8 cellular contexts compared by ENCODE assay signal in the genomic region with DNA sequence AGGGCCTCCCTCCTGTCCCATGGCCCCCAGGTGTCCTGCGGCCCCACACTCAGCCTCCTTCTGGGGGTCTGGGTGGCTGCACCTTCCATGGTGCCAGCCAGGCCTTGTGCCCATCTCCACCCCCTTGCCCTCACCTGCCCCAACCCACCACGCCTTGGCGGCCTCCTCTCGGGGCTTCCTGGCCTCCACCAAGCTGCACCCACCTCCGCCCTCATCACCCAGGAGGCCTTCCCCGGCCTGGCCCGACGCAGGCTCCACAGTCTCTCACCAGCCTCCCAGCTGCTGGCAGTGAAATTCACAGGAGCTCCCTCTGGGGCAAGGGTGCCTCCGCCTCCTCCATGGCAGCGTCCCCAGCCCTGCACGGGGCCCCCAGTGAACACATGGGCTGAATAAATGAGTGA. TPM values are rescaled to one million over a fixed set of nuclear protein-coding genes. Genes with fewer than 3 reads are reported as not detected.
A peak's percentile ranks its signal among the peaks of the same experiment; 100 is the strongest.
DNase-seq lines count a peak whose midpoint lies in the region; ATAC-seq and TF ChIP-seq lines count a peak whose summit lies in the region.

No MANE protein-coding gene starts in this region.

- H3K27ac ChIP-seq in duodenal mucosa (ENCODE audit: low read depth, low read length), result peak overlapping the region; percentile 95
- peak overlapping the region; percentile 91 for H3K27ac ChIP-seq in muscle layer of duodenum (ENCODE audit: low read length)
- H3K27ac ChIP-seq in uterus, result peak overlapping the region; percentile 97 to 99

- H3K36me3 ChIP-seq in duodenal mucosa (ENCODE audit: control insufficient read depth in 1 of 2, insufficient read depth in 2 of 2, low read length in 2 of 2) (no peaks in the 10 kb centered on the region), muscle layer of duodenum (ENCODE audit: control insufficient read depth in 1 of 2, insufficient read depth in 2 of 2, low read length in 2 of 2) (no peaks in the 10 kb centered on the region), uterus (no peaks in the 10 kb centered on the region)

- H3K4me1 ChIP-seq in duodenal mucosa (ENCODE audit: control insufficient read depth in 1 of 2, insufficient read depth in 2 of 2, low read length in 2 of 2) (peaks cover 13 to 21% of the 10 kb centered on the region in 2 donors), muscle layer of duodenum (ENCODE audit: control insufficient read depth in 1 of 2, insufficient read depth in 2 of 2, low read length in 2 of 2) (peaks cover 8 to 21% of the 10 kb centered on the region in 2 donors), uterus (peaks cover 10 to 24% of the 10 kb centered on the region in 2 donors)

- peaks cover 4% of the 10 kb centered on the region for H3K4me1 Mint-ChIP-seq in activated T-cell treated with anti-CD3 and anti-CD28 coated beads, Interleukin-2, amount 50 U/mL, for 72 hours (ENCODE audit: low read depth)

- no peaks in the 10 kb centered on the region for H3K27me3 Mint-ChIP-seq in activated T-cell treated with anti-CD3 and anti-CD28 coated beads, Interleukin-2, amount 50 U/mL, for 72 hours (ENCODE audit: low read depth)

- H3K9ac ChIP-seq in duodenal mucosa (ENCODE audit: low read depth in 1 of 2, low read length in 2 of 2), result peak overlapping the region; percentile 98

- no peak for TF ChIP-seq CTCF in uterus (IDR thresholded peaks at IDR 0.05)

- peak overlapping the region; percentile 80 to 92 for H3K4me3 Mint-ChIP-seq in activated T-cell treated with anti-CD3 and anti-CD28 coated beads, Interleukin-2, amount 50 U/mL, for 72 hours

- peaks cover 0 to 2% of the 10 kb centered on the region in 2 donors for H3K36me3 Mint-ChIP-seq in activated T-cell treated with anti-CD3 and anti-CD28 coated beads, Interleukin-2, amount 50 U/mL, for 72 hours (ENCODE audit: insufficient read depth in 2 of 2)

- TF ChIP-seq POLR2A in uterus (IDR thresholded peaks at IDR 0.05), result no peak

- H3K27ac Mint-ChIP-seq in activated T-cell treated with anti-CD3 and anti-CD28 coated beads, Interleukin-2, amount 50 U/mL, for 72 hours, result no peak overlapping the region

- no peak for ATAC-seq in activated T-cell treated with anti-CD3 and anti-CD28 coated beads, Interleukin-2, amount 50 U/mL, for 72 hours (replicated peaks in 1 of 2)
- no peak for ATAC-seq in HG02588 (IDR thresholded peaks at IDR 0.05; ENCODE audit: unreplicated experiment)
- no peak for ATAC-seq in HG02763 (IDR thresholded peaks at IDR 0.05; ENCODE audit: unreplicated experiment)

- peaks cover 0 to 3% of the 10 kb centered on the region in 2 donors for H3K9me3 Mint-ChIP-seq in activated T-cell treated with anti-CD3 and anti-CD28 coated beads, Interleukin-2, amount 50 U/mL, for 72 hours

- intact Hi-C loops in uterus (cut with DNase I; ENCODE audit: low total_unique reads), result loop anchor here (10.0 kb wide), 1 partner anchor 62 kb away; no protein-coding TSS in a partner anchor

- no peaks in the 10 kb centered on the region for H3K27me3 ChIP-seq in duodenal mucosa (ENCODE audit: control insufficient read depth in 1 of 2, insufficient read depth in 2 of 2, low read length in 2 of 2)
- no peaks in the 10 kb centered on the region for H3K27me3 ChIP-seq in muscle layer of duodenum (ENCODE audit: low read depth, low read length)
- H3K27me3 ChIP-seq in uterus, result no peaks in the 10 kb centered on the region

- H3K9me3 ChIP-seq in duodenal mucosa (ENCODE audit: control insufficient read depth in 1 of 2, low read length in 2 of 2) (peaks cover 6 to 8% of the 10 kb centered on the region in 2 donors), muscle layer of duodenum (ENCODE audit: control insufficient read depth in 1 of 2, low read length in 2 of 2) (peaks cover 0 to 9% of the 10 kb centered on the region in 2 donors), uterus (no peaks in the 10 kb centered on the region)

- H3K4me3 ChIP-seq in duodenal mucosa (ENCODE audit: low read depth in 1 of 2, low read length in 2 of 2), result peak overlapping the region; percentile 85 to 87
- peak overlapping the region; percentile 68 to 69 for H3K4me3 ChIP-seq in muscle layer of duodenum (ENCODE audit: low read depth in 1 of 2, low read length in 2 of 2)
- H3K4me3 ChIP-seq in uterus, result no peak overlapping the region

- no peak for DNase-seq in activated T-cell treated with anti-CD3 and anti-CD28 coated beads, Interleukin-2, amount 50 U/mL, for 72 hours
- DNase-seq in activated T-cell treated with anti-CD3 and anti-CD28 coated beads, Interleukin-2, amount 50 U/mL, for 1 hour, result no peak
- no peak for DNase-seq in uterus
- no peak for DNase-seq in activated effector memory CD4-positive, alpha-beta T cell treated with Interleukin-2 at 50 U/mL for 16 hours

RNA-seq across cellular contexts. Expression of gene WNT7B, which starts 35.9 kb away (rescaled TPM):
- not detected for total RNA-seq in activated T-cell treated with anti-CD3 and anti-CD28 coated beads, Interleukin-2, amount 50 U/mL, for 72 hours
- total RNA-seq in uterus, result under 1 TPM in 1 of 4 donors, not detected in 3; 0.41 TPM

Comparison
In these comparisons a context has a peak if more than half of its experiments do, and no peak if none do; other contexts are left out.
1. H3K4me3 ChIP-seq: peak in duodenal mucosa (2 of 2) and muscle layer of duodenum (2 of 2); none in uterus (0 of 2).
2. Peak in every context shown above with its lines, with median percentiles within 50 percentile points of each other: H3K27ac ChIP-seq.